In genomic region chr12:85711735-85712390, GRCh38 we compare ENCODE assay signal across 24 cellular contexts.
DNase-seq lines count a peak whose midpoint lies in the region; ATAC-seq, FAIRE-seq and TF ChIP-seq lines count a peak whose summit lies in the region.
"Had no signal": no experiment of that assay in that cellular context is flagged by ENCODE, and none has a peak within 500 bp of the region (broad histone marks: within the 10 kb centered on the region; RNA-seq: fewer than 3 reads in every experiment).

No MANE protein-coding gene starts in this region.

- H3K4me1 ChIP-seq in HAP-1, result no peaks in the 10 kb centered on the region
- H3K4me1 ChIP-seq: SJSA1 had no signal

- in situ Hi-C loops in HAP-1 (cut with MboI; ENCODE audit: low sequenced_read_pairs), result no loop called here

- DNase-seq in AG08395 (ENCODE audit: low spot score) (peak; percentile 3), UCSD-AML1 (lab: John Stamatoyannopoulos, UW; ENCODE audit: unreplicated experiment) (peak; percentile 2), left cardiac atrium (peak; percentile 55), sciatic nerve (ENCODE audit: low spot score) (peak; percentile 49), DMS153 (lab: John Stamatoyannopoulos, UW) (no peak), GM12892 (ENCODE audit: insufficient read length) (no peak), HAP-1 (ENCODE audit: low spot score in 2 of 2) (no peak)
- no peak for DNase-seq in activated naive CD4-positive, alpha-beta T cell treated with anti-CD3 and anti-CD28 coated beads, Interleukin-2, amount 50 U/mL, for 72 hours (ENCODE audit: low spot score in 2 of 2)
- DNase-seq: activated B cell treated with CpG ODN at 0.5 μM for 24 hours; activated CD8-positive, alpha-beta T cell treated with anti-CD3 and anti-CD28 coated beads, Interleukin-2, amount 10 ng/mL, durations not matched to agents 7 days and 5 days; activated T-cell treated with anti-CD3 and anti-CD28 coated beads, Interleukin-2, amount 50 U/mL, for 72 hours; cortex of kidney; DND-41; foreskin fibroblast; MM.1S; NCI-H1694; NCI-H82; T-helper 2 cell had no signal

- no peak overlapping the region for H3K27ac Mint-ChIP-seq in activated naive CD4-positive, alpha-beta T cell treated with anti-CD3 and anti-CD28 coated beads, Interleukin-2, amount 50 U/mL, for 72 hours
- H3K27ac Mint-ChIP-seq: activated B cell treated with CpG ODN at 0.5 μM for 24 hours; activated CD8-positive, alpha-beta T cell treated with anti-CD3 and anti-CD28 coated beads, Interleukin-2, amount 10 ng/mL, durations not matched to agents 7 days and 5 days; activated naive CD8-positive, alpha-beta T cell; activated T-cell treated with anti-CD3 and anti-CD28 coated beads, Interleukin-2, amount 50 U/mL, for 72 hours; brain; IgD-negative memory B cell; stimulated activated effector memory CD8-positive, alpha-beta T cell treated with anti-CD3 and anti-CD28 coated beads, Interleukin-12 subunit alpha, Interleukin-12 subunit beta, amount 100 ng/mL, for 72 hours had no signal

- peaks cover 10% of the 10 kb centered on the region in 2 donors for H3K9me3 Mint-ChIP-seq in activated naive CD4-positive, alpha-beta T cell treated with anti-CD3 and anti-CD28 coated beads, Interleukin-2, amount 50 U/mL, for 72 hours
- H3K9me3 Mint-ChIP-seq: activated B cell treated with CpG ODN at 0.5 μM for 24 hours had no signal

- no peaks in the 10 kb centered on the region for H3K9me3 ChIP-seq in HAP-1
- H3K9me3 ChIP-seq: SJSA1 had no signal

- intact Hi-C loops in left cardiac atrium (cut with DNase I), result no loop called here
- intact Hi-C loops in sciatic nerve (cut with DNase I), result no loop called here

- ATAC-seq in left cardiac atrium (peak; percentile 83 to 88), sciatic nerve (peak; percentile 91)
- ATAC-seq in activated naive CD4-positive, alpha-beta T cell treated with anti-CD3 and anti-CD28 coated beads, Interleukin-2, amount 50 U/mL, for 72 hours, result no peak
- ATAC-seq: activated CD8-positive, alpha-beta T cell treated with anti-CD3 and anti-CD28 coated beads, Interleukin-2, amount 10 ng/mL, durations not matched to agents 7 days and 5 days; activated T-cell treated with anti-CD3 and anti-CD28 coated beads, Interleukin-2, amount 50 U/mL, for 72 hours; stimulated activated effector memory CD8-positive, alpha-beta T cell treated with anti-CD3 and anti-CD28 coated beads, Interleukin-12 subunit alpha, Interleukin-12 subunit beta, amount 100 ng/mL, for 72 hours had no signal

- no peaks in the 10 kb centered on the region for H3K36me3 ChIP-seq in HAP-1 (replicated peaks)
- H3K36me3 ChIP-seq: SJSA1 had no signal

- H3K27me3 ChIP-seq in HAP-1 (ENCODE audit: low read depth), result no peaks in the 10 kb centered on the region
- H3K27me3 ChIP-seq: SJSA1 had no signal

- FAIRE-seq in GM12892 (lab: Jason Lieb, UNC), result no peak
- FAIRE-seq: endometrium had no signal

- TF ChIP-seq POLR2A in GM12892 (IDR thresholded peaks at IDR 0.05; ENCODE audit: low read depth, low read length), result no peak

- no peak overlapping the region for H3K4me3 ChIP-seq in HAP-1
- H3K4me3 ChIP-seq: SJSA1 had no signal

- H3K36me3 Mint-ChIP-seq in activated naive CD4-positive, alpha-beta T cell treated with anti-CD3 and anti-CD28 coated beads, Interleukin-2, amount 50 U/mL, for 72 hours, result no peaks in the 10 kb centered on the region
- H3K36me3 Mint-ChIP-seq: activated naive CD8-positive, alpha-beta T cell; brain; IgD-negative memory B cell; stimulated activated effector memory CD8-positive, alpha-beta T cell treated with anti-CD3 and anti-CD28 coated beads, Interleukin-12 subunit alpha, Interleukin-12 subunit beta, amount 100 ng/mL, for 72 hours had no signal

Comparison
In these comparisons a context has a peak if more than half of its experiments do, and no peak if none do; other contexts are left out.
1. DNase-seq: peak in AG08395 (single experiment), UCSD-AML1 (single experiment), left cardiac atrium (single experiment) and sciatic nerve (single experiment); none in DMS153 (single experiment), GM12892 (single experiment), HAP-1 (0 of 2) and activated naive CD4-positive, alpha-beta T cell treated with anti-CD3 and anti-CD28 coated beads, Interleukin-2, amount 50 U/mL, for 72 hours (0 of 2).
2. ATAC-seq: peak in left cardiac atrium (2 of 2) and sciatic nerve (single experiment); none in activated naive CD4-positive, alpha-beta T cell treated with anti-CD3 and anti-CD28 coated beads, Interleukin-2, amount 50 U/mL, for 72 hours (0 of 2).